Comparison of ENCODE assay signal across 10 cellular contexts in the genomic region with DNA sequence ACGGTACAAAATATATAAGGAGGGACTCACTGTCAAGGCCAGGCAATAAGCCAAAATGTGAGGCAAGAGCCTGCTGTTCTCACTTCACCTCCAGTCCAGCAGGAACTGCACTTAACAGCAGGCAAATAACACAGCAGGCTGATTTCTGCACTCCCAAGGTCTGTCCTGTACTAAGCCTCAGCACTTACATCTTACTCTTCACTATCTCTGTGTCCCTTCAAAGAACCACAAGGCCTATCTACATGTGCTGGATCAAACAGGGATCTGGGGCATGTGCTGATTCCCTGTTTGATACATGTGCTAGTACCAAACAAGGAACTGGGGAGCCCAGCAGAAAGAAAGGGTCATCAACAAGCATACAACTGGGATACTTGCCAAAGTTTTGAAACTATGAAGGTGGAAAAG. TPM values are rescaled to one million over a fixed set of nuclear protein-coding genes. Genes with fewer than 3 reads are reported as not detected.
DNase-seq lines count a peak whose midpoint lies in the region; ATAC-seq, FAIRE-seq and TF ChIP-seq lines count a peak whose summit lies in the region.
"Had no signal": no experiment of that assay in that cellular context is flagged by ENCODE, and none has a peak within 500 bp of the region (broad histone marks: within the 10 kb centered on the region; RNA-seq: fewer than 3 reads in every experiment).

No MANE protein-coding gene starts in this region.

- no peak overlapping the region for H4K91ac ChIP-seq in H9 (ENCODE audit: insufficient read length, low read depth, low read length)

- H3K9me3 Mint-ChIP-seq in H9 = no peaks in the 10 kb centered on the region
- H3K9me3 Mint-ChIP-seq: activated naive CD8-positive, alpha-beta T cell treated with anti-CD3 and anti-CD28 coated beads, Interleukin-2, amount 50 U/mL, for 24 hours had no signal

- H3T11ph ChIP-seq in H9 (ENCODE audit: low read length) = no peak overlapping the region

- H3K27ac ChIP-seq in H9 (ENCODE audit: insufficient read length, low read depth, low read length) = no peak overlapping the region
- peak overlapping the region; percentile 47 to 88 (median 81) for H3K27ac ChIP-seq in heart left ventricle
- peak overlapping the region; percentile 54 for H3K27ac ChIP-seq in skeletal muscle tissue (ENCODE audit: low read depth, low read length)

- H3K27me3 Mint-ChIP-seq in H9 (ENCODE audit: low read depth) = no peaks in the 10 kb centered on the region

- H2BK120ac ChIP-seq in H9 (ENCODE audit: low read depth, low read length, poor library complexity, severe bottlenecking) = no peak overlapping the region

- no peak overlapping the region for H2BK15ac ChIP-seq in H9 (ENCODE audit: low read depth, low read length)

- H3K9me3 ChIP-seq in H9 (ENCODE audit: control insufficient read depth, low read depth, low read length) (no peaks in the 10 kb centered on the region), heart left ventricle (no peaks in the 10 kb centered on the region), skeletal muscle tissue (ENCODE audit: control insufficient read depth in 3 of 3, low read length in 3 of 3) (no peaks in the 10 kb centered on the region)

- no peaks in the 10 kb centered on the region for H3K79me2 ChIP-seq in H9 (ENCODE audit: insufficient read depth, low read length)

- H3K14ac ChIP-seq in H9 (ENCODE audit: insufficient read depth, low read length) = no peak overlapping the region

- H3K27me3 ChIP-seq in H9 (ENCODE audit: insufficient read depth, low read length) (no peaks in the 10 kb centered on the region), heart left ventricle (no peaks in the 10 kb centered on the region), skeletal muscle tissue (ENCODE audit: control insufficient read depth in 3 of 3, insufficient read depth in 3 of 3, low read length in 3 of 3) (no peaks in the 10 kb centered on the region)

- H3K36me3 Mint-ChIP-seq in H9 (ENCODE audit: insufficient read depth in 1 of 3, low read depth in 3 of 3) = no peaks in the 10 kb centered on the region

- H3K18ac ChIP-seq in H9 (ENCODE audit: insufficient read length, low read depth, low read length) = no peak overlapping the region

- no peak overlapping the region for H2AK5ac ChIP-seq in H9 (ENCODE audit: insufficient read length, low read length)

- intact Hi-C loops in heart left ventricle (cut with DNase I) = no loop called here

- TF ChIP-seq POLR2A in heart left ventricle (IDR thresholded peaks at IDR 0.05) (no peak), GM12892 (IDR thresholded peaks at IDR 0.05; ENCODE audit: low read depth, low read length) (no peak)

- H3K56ac ChIP-seq in H9 (ENCODE audit: insufficient read length, low read depth, low read length) = no peak overlapping the region

- H3K27ac Mint-ChIP-seq in H9 = peak overlapping the region in 2 of 3 experiments; percentile 11 to 62; a peak in 1 of 7 replicates
- H3K27ac Mint-ChIP-seq: activated naive CD8-positive, alpha-beta T cell treated with anti-CD3 and anti-CD28 coated beads, Interleukin-2, amount 50 U/mL, for 24 hours had no signal

- H2BK5ac ChIP-seq in H9 (ENCODE audit: insufficient read length, low read length) = no peak overlapping the region

- H3K4me3 ChIP-seq in heart left ventricle = no peak overlapping the region
- H3K4me3 ChIP-seq in skeletal muscle tissue (ENCODE audit: low read length in 3 of 3) = peak overlapping the region in 2 of 3 donors; percentile 1 to 8

- ATAC-seq in heart left ventricle (peak; percentile 81 to 97 (median 92)), GM21723 (IDR thresholded peaks at IDR 0.05; ENCODE audit: unreplicated experiment) (no peak)
- ATAC-seq: activated naive CD8-positive, alpha-beta T cell treated with anti-CD3 and anti-CD28 coated beads, Interleukin-2, amount 50 U/mL, for 24 hours had no signal

- peaks cover 0 to 7% of the 10 kb centered on the region in 2 experiments; a peak in 2 of 4 replicates for H3K4me1 Mint-ChIP-seq in H9
- H3K4me1 Mint-ChIP-seq: activated naive CD8-positive, alpha-beta T cell treated with anti-CD3 and anti-CD28 coated beads, Interleukin-2, amount 50 U/mL, for 24 hours had no signal

- H3K79me1 ChIP-seq in H9 (ENCODE audit: insufficient read depth, low read depth, low read length, poor library complexity, severe bottlenecking) = no peaks in the 10 kb centered on the region

- H4K5ac ChIP-seq in H9 (ENCODE audit: insufficient read length, low read depth, low read length) = no peak overlapping the region

- H4K8ac ChIP-seq in H9 (replicated peaks; ENCODE audit: insufficient read length, low read depth, low read length) = no peak overlapping the region

- DNase-seq in H9 (no peak), SK-MEL-5 (ENCODE audit: low read depth, low spot score) (peak; percentile 26), heart left ventricle (peak in 4 of 5 donors; percentile 63 to 82 (median 72)), GM12892 (ENCODE audit: insufficient read length) (no peak), NCI-H1930 (lab: John Stamatoyannopoulos, UW) (no peak)
- no peak for DNase-seq in stimulated activated CD4-positive, alpha-beta T cell treated with anti-CD3 and anti-CD28 coated beads, Interleukin-1b, Interleukin-23, amount 100 ng/mL, for 48 hours
- DNase-seq: activated naive CD8-positive, alpha-beta T cell treated with anti-CD3 and anti-CD28 coated beads, Interleukin-2, amount 50 U/mL, for 24 hours; NCI-H526 treated with DMSO at 0.1 percent for 48 hours had no signal

- FAIRE-seq in GM12892 (lab: Jason Lieb, UNC) = no peak

- H2AFZ ChIP-seq in H9 (ENCODE audit: low read length) = no peak overlapping the region

- H3K4me3 Mint-ChIP-seq in H9 = no peak overlapping the region
- H3K4me3 Mint-ChIP-seq: activated naive CD8-positive, alpha-beta T cell treated with anti-CD3 and anti-CD28 coated beads, Interleukin-2, amount 50 U/mL, for 24 hours had no signal

- H3K9ac ChIP-seq in H9 (ENCODE audit: extremely low read depth, insufficient read length, low read length) = no peak overlapping the region
- peak overlapping the region; percentile 25 to 52 (median 30) for H3K9ac ChIP-seq in skeletal muscle tissue (ENCODE audit: low read depth in 1 of 3, low read length in 3 of 3)

- WGBS in H9 (ENCODE audit: extremely low coverage, insufficient read length, low lambda C conversion rate) = no CpG with 5 or more reads among the region's 1 CpG
- 0 to 5% (median 2%) methylated on average over 1 of the region's 1 CpG for WGBS in heart left ventricle, 4 donors

- H3K4ac ChIP-seq in H9 (ENCODE audit: low read depth, low read length) = no peak overlapping the region

- H4K20me1 ChIP-seq in H9 (ENCODE audit: control insufficient read depth, insufficient read depth, insufficient read length) = no peaks in the 10 kb centered on the region

- no peak overlapping the region for H3K23ac ChIP-seq in H9 (ENCODE audit: insufficient read length, low read depth, low read length)

- in situ Hi-C loops in SK-MEL-5 (cut with HindIII; ENCODE audit: low pct_unique_long_range_greater_than_20kb, low sequenced_read_pairs) = no loop called here

- no peak for TF ChIP-seq CTCF in H9 (conservative IDR thresholded peaks at IDR 0.05)
- TF ChIP-seq CTCF in heart left ventricle (IDR thresholded peaks at IDR 0.05) = no peak

- H3K4me2 ChIP-seq in H9 (ENCODE audit: insufficient read depth, insufficient read length, low read length) = no peak overlapping the region

- no peaks in the 10 kb centered on the region; the same call in 1 of the 2 replicates for H3K4me1 ChIP-seq in H9 (ENCODE audit: insufficient read depth, low read length)
- peaks cover 6 to 84% (median 56%) of the 10 kb centered on the region in 12 donors for H3K4me1 ChIP-seq in heart left ventricle
- peaks cover 27 to 38% (median 31%) of the 10 kb centered on the region in 3 donors for H3K4me1 ChIP-seq in skeletal muscle tissue (ENCODE audit: control insufficient read depth in 3 of 3, insufficient read depth in 3 of 3, low read length in 3 of 3)

- no peaks in the 10 kb centered on the region for H3K23me2 ChIP-seq in H9 (ENCODE audit: insufficient read length, low read depth, low read length, poor library complexity, severe bottlenecking)

- no peaks in the 10 kb centered on the region for H3K36me3 ChIP-seq in heart left ventricle
- H3K36me3 ChIP-seq in skeletal muscle tissue (ENCODE audit: control insufficient read depth in 3 of 3, insufficient read depth in 3 of 3, low read length in 3 of 3) = no peaks in the 10 kb centered on the region

- H2BK12ac ChIP-seq in H9 (ENCODE audit: insufficient read length, low read depth, low read length) = no peak overlapping the region

- H2BK20ac ChIP-seq in H9 (ENCODE audit: low read depth, low read length, poor library complexity, severe bottlenecking) = no peak overlapping the region

RNA-seq across cellular contexts. Expression of a gene that starts 22.2 kb away (rescaled TPM):
- total RNA-seq in H9 (2021) (36.1 and 38.0 TPM in 2 replicates), heart left ventricle (10 to 100 TPM; 23.9 to 57.1 (median 51.2) TPM), skeletal muscle tissue (100 TPM)
- 24.4 and 27.1 TPM in 2 replicates for total RNA-seq in SK-MEL-5 (2014; rRNA removed; shearing (Covaris generic))
- 9.0 and 12.0 TPM in 2 replicates for polyA plus RNA-seq in SK-MEL-5 (2015; cell fraction: cytosol; rRNA removed)
- polyA plus RNA-seq in SK-MEL-5 (2015; cell fraction: nucleus; rRNA removed) = 88.2 and 135 TPM in 2 replicates
- 10 to 100 TPM; 10.7 to 41.4 TPM for polyA plus RNA-seq in heart left ventricle
- 3.2 TPM for polyA plus RNA-seq in GM12892 (2012; ENCODE audit: missing spikeins)

Comparison
In these comparisons a context has a peak if more than half of its experiments do, and no peak if none do; other contexts are left out.
1. DNase-seq: peak in SK-MEL-5 (single experiment) and heart left ventricle (4 of 5); none in H9 (single experiment), stimulated activated CD4-positive, alpha-beta T cell treated with anti-CD3 and anti-CD28 coated beads, Interleukin-1b, Interleukin-23, amount 100 ng/mL, for 48 hours (single experiment), GM12892 (single experiment) and NCI-H1930 (0 of 2).
2. H3K4me3 ChIP-seq: peak in skeletal muscle tissue (2 of 3); none in heart left ventricle (0 of 12).